Comparison of ENCODE assay signal across 17 cellular contexts in genomic region chr5:95595289-95595931, GRCh38. TPM values are rescaled to one million over a fixed set of nuclear protein-coding genes. Genes with fewer than 3 reads are reported as not detected.
DNase-seq lines count a peak whose midpoint lies in the region; ATAC-seq and TF ChIP-seq lines count a peak whose summit lies in the region.
"Had no signal": no experiment of that assay in that cellular context is flagged by ENCODE, and none has a peak within 500 bp of the region (broad histone marks: within the 10 kb centered on the region; RNA-seq: fewer than 3 reads in every experiment).

No MANE protein-coding gene starts in this region.

- H2AFZ ChIP-seq in PC-3 (ENCODE audit: low read length) = no peak overlapping the region

- no peaks in the 10 kb centered on the region; the same call in 1 of the 2 replicates for H3K36me3 ChIP-seq in PC-3 (ENCODE audit: low read depth, low read length)
- H3K36me3 ChIP-seq: BLaER1 had no signal

- H3K79me2 ChIP-seq in PC-3 (ENCODE audit: low read length) = no peaks in the 10 kb centered on the region

- no peaks in the 10 kb centered on the region for H3K9me3 Mint-ChIP-seq in Calu3 (ENCODE audit: low read depth, unreplicated experiment)

- ATAC-seq in PC-3 (no peak), HG02938 (IDR thresholded peaks at IDR 0.05; ENCODE audit: unreplicated experiment) (no peak), GM18868 (IDR thresholded peaks at IDR 0.05; ENCODE audit: unreplicated experiment) (no peak)

- H3F3A ChIP-seq in PC-3 (ENCODE audit: low read length, unreplicated experiment) = peaks cover 6% of the 10 kb centered on the region

- H3K9me3 ChIP-seq in PC-3 (ENCODE audit: low read length) = no peaks in the 10 kb centered on the region
- H3K9me3 ChIP-seq: BLaER1 had no signal

- H3K27ac Mint-ChIP-seq in Calu3 (ENCODE audit: unreplicated experiment) = no peak overlapping the region

- no peaks in the 10 kb centered on the region for H3K9me2 ChIP-seq in PC-3 (replicated peaks; ENCODE audit: low read length)

- no peaks in the 10 kb centered on the region for H3K27me3 Mint-ChIP-seq in Calu3 (ENCODE audit: unreplicated experiment)

- H3K27me3 ChIP-seq in PC-3 (ENCODE audit: low read length) = no peaks in the 10 kb centered on the region
- H3K27me3 ChIP-seq: BLaER1 had no signal

- H3K4me1 Mint-ChIP-seq in Calu3 (ENCODE audit: low read depth, unreplicated experiment) = no peaks in the 10 kb centered on the region

- H3K36me3 Mint-ChIP-seq in Calu3 (ENCODE audit: insufficient read depth, unreplicated experiment) = no peaks in the 10 kb centered on the region

- POLR2A ChIA-PET in PC-3 (lab: Charles Lee; ENCODE audit: unreplicated experiment) = interaction anchor here (0.9 kb wide), 1 partner anchor 227 kb away, joined by 4 read pairs; the partner anchor contains the start of gene GLRX

- no peak overlapping the region for H3K4me3 ChIP-seq in PC-3 (ENCODE audit: low read length)
- H3K4me3 ChIP-seq in fibroblast of pulmonary artery (replicated peaks; ENCODE audit: low read depth, low read length) = no peak overlapping the region
- H3K4me3 ChIP-seq: BLaER1 had no signal

- H4K20me1 ChIP-seq in PC-3 (ENCODE audit: low read length) = no peaks in the 10 kb centered on the region
- H4K20me1 ChIP-seq: BLaER1 had no signal

- intact Hi-C loops in Calu3 (cut with micrococcal nuclease; ENCODE audit: unreplicated experiment) (no loop called here), PC-3 (cut with micrococcal nuclease) (no loop called here)

- H3K27ac ChIP-seq in PC-3 (ENCODE audit: low read length) = no peak overlapping the region
- H3K27ac ChIP-seq: BLaER1 had no signal

- DNase-seq in A172 (ENCODE audit: low spot score) (peak; percentile 15), Calu3 (peak; percentile 7), PC-3 (peak; percentile 38), fibroblast of pulmonary artery (ENCODE audit: low read depth) (peak; percentile 23), nucleus accumbens (lab: John Stamatoyannopoulos, UW) (no peak)
- DNase-seq: DMS153; HCEC 1CT; NCI-H1092 treated with DMSO at 0.1 percent for 48 hours; NCI-H187; NCI-H2171; NCI-H510A; NK-92 treated with Interleukin-12 subunit alpha and Interleukin-12 subunit beta, amount 100 ng/mL, for 24 hours; OCI-M1 had no signal

- CTCF ChIA-PET in Calu3 (lab: Charles Lee) (no interaction called here), PC-3 (lab: Charles Lee) (no interaction called here)

- peaks cover 22% of the 10 kb centered on the region for H3K4me1 ChIP-seq in PC-3 (ENCODE audit: insufficient read depth, low read length)

- TF ChIP-seq CTCF in Calu3 (IDR thresholded peaks at IDR 0.05; ENCODE audit: unreplicated experiment) (no peak), PC-3 (conservative IDR thresholded peaks at IDR 0.05; ENCODE audit: low read depth, low read length) (no peak), fibroblast of pulmonary artery (IDR thresholded peaks at IDR 0.05; ENCODE audit: low read length, missing control alignments) (no peak)

- no peak overlapping the region for H3K4me3 Mint-ChIP-seq in Calu3 (ENCODE audit: low read depth, unreplicated experiment)

- no TSS peak for BruUV-seq in Calu3 (replicated peaks; lab: Mats Ljungman, UMichigan)
- no TSS peak for BruUV-seq in PC-3 (replicated peaks; lab: Mats Ljungman, UMichigan)

- no peak overlapping the region for H3K9ac ChIP-seq in PC-3 (ENCODE audit: low read length)
- H3K9ac ChIP-seq: BLaER1 had no signal

- H3K4me2 ChIP-seq in PC-3 (ENCODE audit: low read length) = no peak overlapping the region
- H3K4me2 ChIP-seq: BLaER1 had no signal

RNA-seq across cellular contexts. Expression of gene GPR150, which starts 24.5 kb away (rescaled TPM):
- total RNA-seq in A172 (2014; rRNA removed; shearing (Covaris generic)) = not detected in 2 replicates
- total RNA-seq in Calu3 (2022) (0.17 and 0.24 TPM in 2 replicates), PC-3 (2014; rRNA removed) (0.35 TPM in 1 of 2 replicates, not detected in the other)
- total RNA-seq: HT1080 had no signal

RNA-seq across cellular contexts. Expression of gene ARSK, which starts 40.5 kb away (rescaled TPM):
- 18.3 and 21.3 TPM in 2 replicates for total RNA-seq in A172 (2014; rRNA removed; shearing (Covaris generic))
- total RNA-seq in Calu3 (2022) (6.6 and 7.1 TPM in 2 replicates), PC-3 (2014; rRNA removed) (10.5 and 12.6 TPM in 2 replicates)

RNA-seq across cellular contexts. Expression of gene SKIC3, which starts 40.6 kb away (rescaled TPM):
- 83.3 and 94.5 TPM in 2 replicates for total RNA-seq in A172 (2014; rRNA removed; shearing (Covaris generic))
- total RNA-seq in Calu3 (2022) (93.0 and 102 TPM in 2 replicates), PC-3 (2014; rRNA removed) (27.8 and 37.6 TPM in 2 replicates)

RNA-seq across cellular contexts. Expression of gene RFESD, which starts 51.2 kb away (rescaled TPM):
- 5.3 and 7.1 TPM in 2 replicates for total RNA-seq in A172 (2014; rRNA removed; shearing (Covaris generic))
- total RNA-seq in Calu3 (2022) (1.8 and 2.9 TPM in 2 replicates), PC-3 (2014; rRNA removed) (0.36 and 2.4 TPM in 2 replicates)

Comparison
In these comparisons a context has a peak if more than half of its experiments do, and no peak if none do; other contexts are left out.
1. DNase-seq: peak in A172 (single experiment), Calu3 (single experiment), PC-3 (single experiment) and fibroblast of pulmonary artery (single experiment); none in nucleus accumbens (0 of 56).